ENCODE assay signal across 1 cellular context in genomic region chr16:53434436-53435065, GRCh38.
TF ChIP-seq lines count a peak whose summit lies in the region.

Gene RBL2, plus strand, starts transcription at chr16:53434471. Its CDS starts 86 bp downstream, at chr16:53434557.

TF ChIP-seq in K562, 482 proteins besides CTCF, POLR2A, EP300 and RAD21 (continued from another document and continues in another):
- TF ChIP-seq ZMIZ1 (IDR thresholded peaks at IDR 0.05; ENCODE audit: low read depth in 2 of 2, low read length in 2 of 2) = 0 out of 4 replicates have a peak, but pooled peaks of 1 of the 2 experiments have one; percentile 18
- peak; percentile 35; the same call in 1 of the 2 replicates for TF ChIP-seq MYC (IDR thresholded peaks at IDR 0.05; ENCODE audit: low read depth, low read length)
- 0 out of 2 replicates have a peak, but pooled peaks have one; percentile 45 for TF ChIP-seq MYC (CRISPR knock-in tag; IDR thresholded peaks at IDR 0.05; ENCODE audit: borderline replicate concordance, low read depth)
- peak; percentile 70; the same call in 1 of the 2 replicates for TF ChIP-seq ZNF511 (CRISPR knock-in tag; IDR thresholded peaks at IDR 0.05)
- TF ChIP-seq NFIX (CRISPR knock-in tag; IDR thresholded peaks at IDR 0.05; ENCODE audit: low read depth) = no peak
- TF ChIP-seq ZNF766 (CRISPR knock-in tag; conservative IDR thresholded peaks at IDR 0.05) = no peak
- TF ChIP-seq TOE1 (IDR thresholded peaks at IDR 0.05; ENCODE audit: borderline replicate concordance) = no peak; the same call in 1 of the 2 replicates
- no peak for TF ChIP-seq TOE1 (CRISPR knock-in tag; IDR thresholded peaks at IDR 0.05; ENCODE audit: borderline replicate concordance, low read depth)
- TF ChIP-seq AFF1 (IDR thresholded peaks at IDR 0.05; ENCODE audit: low read depth in 1 of 2, partially characterized antibody in 2 of 2) = no peak
- TF ChIP-seq IRF1 (CRISPR knock-in tag; IDR thresholded peaks at IDR 0.05; ENCODE audit: borderline replicate concordance) = no peak
- TF ChIP-seq C11orf30 (IDR thresholded peaks at IDR 0.05; ENCODE audit: low read depth) = no peak
- no peak for TF ChIP-seq CC2D1A (IDR thresholded peaks at IDR 0.05)
- peak; percentile 55 to 68 for TF ChIP-seq MAZ (CRISPR knock-in tag; conservative IDR thresholded peaks at IDR 0.05 in 1 of 2, IDR thresholded peaks at IDR 0.05 in 1 of 2)
- no peak for TF ChIP-seq FOXK1 (CRISPR knock-in tag; IDR thresholded peaks at IDR 0.05; ENCODE audit: borderline replicate concordance)
- peak; percentile 75 for TF ChIP-seq GABPB1 (CRISPR knock-in tag; IDR thresholded peaks at IDR 0.05)
- no peak for TF ChIP-seq ZFP1 (CRISPR knock-in tag; IDR thresholded peaks at IDR 0.05)
- peak; percentile 61; the same call in 1 of the 2 replicates for TF ChIP-seq GTF2E2 (tag; IDR thresholded peaks at IDR 0.05)
- no peak for TF ChIP-seq MCM2 (IDR thresholded peaks at IDR 0.05; ENCODE audit: low read depth)
- TF ChIP-seq HOMEZ (CRISPR knock-in tag; IDR thresholded peaks at IDR 0.05) = no peak
- TF ChIP-seq ZNF589 (CRISPR knock-in tag; IDR thresholded peaks at IDR 0.05; ENCODE audit: low read depth) = no peak
- 0 out of 2 replicates have a peak, but pooled peaks have one; percentile 1 for TF ChIP-seq LCOR (CRISPR knock-in tag; IDR thresholded peaks at IDR 0.05)
- TF ChIP-seq BCLAF1 (IDR thresholded peaks at IDR 0.05; ENCODE audit: borderline replicate concordance in 1 of 2, control insufficient read depth in 1 of 2, low read depth in 2 of 2, low read length in 1 of 2) = no peak
- peak; percentile 83 for TF ChIP-seq RBBP5 (IDR thresholded peaks at IDR 0.05; ENCODE audit: borderline replicate concordance, insufficient read depth, low read length, poor library complexity, severe bottlenecking)
- TF ChIP-seq ATF7 (IDR thresholded peaks at IDR 0.05) = 0 out of 2 replicates have a peak, but pooled peaks have one; percentile 51
- peak; percentile 36; the same call in 1 of the 2 replicates for TF ChIP-seq ZBTB7A (IDR thresholded peaks at IDR 0.05; ENCODE audit: borderline replicate concordance, control insufficient read depth, low read depth, low read length)
- TF ChIP-seq ZFX (CRISPR knock-in tag; IDR thresholded peaks at IDR 0.05) = peak; percentile 96
- TF ChIP-seq EP400 (IDR thresholded peaks at IDR 0.05) = peak; percentile 54; the same call in 1 of the 2 replicates
- TF ChIP-seq FIP1L1 (IDR thresholded peaks at IDR 0.05; ENCODE audit: low read depth, low read length, poor library complexity, severe bottlenecking) = peak; percentile 66
- peak; percentile 80 for TF ChIP-seq AFF4 (CRISPR knock-in tag; IDR thresholded peaks at IDR 0.05)
- TF ChIP-seq NR3C1 (CRISPR knock-in tag; IDR thresholded peaks at IDR 0.05) = peak; percentile 64; the same call in 1 of the 2 replicates
- 0 out of 2 replicates have a peak, but pooled peaks have one; percentile 30 for TF ChIP-seq THAP12 (CRISPR knock-in tag; IDR thresholded peaks at IDR 0.05)
- TF ChIP-seq MLLT1 (IDR thresholded peaks at IDR 0.05) = no peak
- no peak for TF ChIP-seq GATA2 (CRISPR knock-in tag; IDR thresholded peaks at IDR 0.05)
- TF ChIP-seq MEIS2 (IDR thresholded peaks at IDR 0.05; ENCODE audit: partially characterized antibody) = peak; percentile 47
